In the genomic region with DNA sequence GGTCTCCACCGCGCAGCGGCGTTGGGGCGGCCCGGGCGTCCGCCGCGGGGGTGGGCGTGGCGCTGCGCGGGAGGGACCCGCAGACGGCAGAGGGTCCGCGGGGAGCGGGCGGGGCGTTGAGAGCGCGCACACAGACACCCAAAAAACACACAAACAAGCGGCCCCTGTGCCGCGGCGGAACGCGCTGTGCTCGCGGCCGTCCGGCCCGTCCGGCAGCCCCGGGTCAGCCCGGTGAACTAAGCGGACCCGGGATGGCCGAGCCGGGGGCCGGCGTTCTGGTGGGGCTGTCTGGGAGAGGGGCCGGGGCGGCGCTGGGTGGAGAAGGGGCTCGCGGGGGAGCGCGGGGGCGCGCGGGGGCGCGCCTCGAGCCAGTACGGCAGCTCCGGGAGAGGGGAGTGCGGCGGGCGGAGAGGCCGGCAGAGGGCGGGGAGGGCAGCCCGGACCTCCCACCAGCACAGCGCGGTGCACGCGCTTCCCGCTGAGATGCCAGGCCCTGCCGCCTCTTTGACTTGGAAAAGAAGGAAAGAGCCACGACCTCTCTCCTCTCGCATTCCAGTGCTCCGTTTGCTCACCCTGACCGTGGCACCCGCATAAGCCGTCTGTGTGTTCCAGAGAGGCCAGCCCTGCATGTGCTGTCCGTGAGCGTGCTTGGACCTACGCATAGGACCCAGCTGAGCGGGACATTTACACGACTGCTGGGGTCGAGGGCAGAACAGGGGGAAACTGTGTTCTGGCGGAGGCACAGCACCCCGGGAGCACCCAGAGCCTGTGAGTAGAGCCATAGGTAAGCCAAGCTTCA, we compare ENCODE assay signal across 8 cellular contexts. TPM values are rescaled to one million over a fixed set of nuclear protein-coding genes. Genes with fewer than 3 reads are reported as not detected.
DNase-seq lines count a peak whose midpoint lies in the region; ATAC-seq and TF ChIP-seq lines count a peak whose summit lies in the region.

No MANE protein-coding gene starts in this region.

- TF ChIP-seq CTCF in ascending aorta (IDR thresholded peaks at IDR 0.05), result no peak
- TF ChIP-seq CTCF in sigmoid colon (IDR thresholded peaks at IDR 0.05), result no peak

- H3K4me1 ChIP-seq in ES-I3 (ENCODE audit: insufficient read depth, low read length) (peaks cover 5% of the 10 kb centered on the region; the same call in 1 of the 2 replicates), ascending aorta (peaks cover 0 to 3% of the 10 kb centered on the region in 2 donors), sigmoid colon (peaks cover 0 to 15% (median 12%) of the 10 kb centered on the region in 4 donors)

- H3K27me3 ChIP-seq in ascending aorta (no peaks in the 10 kb centered on the region), sigmoid colon (peaks cover 2 to 75% (median 23%) of the 10 kb centered on the region in 3 donors)

- H3K36me3 ChIP-seq in ES-I3 (ENCODE audit: insufficient read depth, low read length) (no peaks in the 10 kb centered on the region), ascending aorta (no peaks in the 10 kb centered on the region), sigmoid colon (no peaks in the 10 kb centered on the region)

- no peak for TF ChIP-seq POLR2A in sigmoid colon (IDR thresholded peaks at IDR 0.05)

- intact Hi-C loops in ascending aorta (cut with DNase I) (no loop called here), sigmoid colon (cut with DNase I) (no loop called here)

- no peak for TF ChIP-seq EP300 in sigmoid colon (IDR thresholded peaks at IDR 0.05)

- peak overlapping the region; percentile 46; the same call in 1 of the 2 replicates for H3K9ac ChIP-seq in ES-I3 (ENCODE audit: low read depth, low read length)

- H3K4me3 ChIP-seq in ascending aorta (peak overlapping the region; percentile 43 to 66), sigmoid colon (peak overlapping the region in 3 of 4 donors; percentile 43 to 54 (median 54))

- H3K27ac ChIP-seq in ascending aorta (no peak overlapping the region), sigmoid colon (no peak overlapping the region)

- DNase-seq in ascending aorta (ENCODE audit: low spot score in 2 of 2) (no peak), hypothalamus (lab: John Stamatoyannopoulos, UW) (peak in 40 of 51 donors; percentile 9 to 79 (median 37)), sigmoid colon (no peak), HCEC 1CT (no peak), activated gamma-delta T cell (lab: John Stamatoyannopoulos, UW) (no peak)
- DNase-seq in activated CD8-positive, alpha-beta memory T cell treated with anti-CD3 and anti-CD28 coated beads, Interleukin-2, amount 50 U/mL, for 4 hours, result no peak

- no peak for ATAC-seq in HG02759 (IDR thresholded peaks at IDR 0.05; ENCODE audit: unreplicated experiment)

- H3K9me3 ChIP-seq in ES-I3 (ENCODE audit: control insufficient read depth, insufficient read depth, low read length) (no peaks in the 10 kb centered on the region), ascending aorta (no peaks in the 10 kb centered on the region), sigmoid colon (no peaks in the 10 kb centered on the region)

- WGBS in sigmoid colon, 2 donors, result 13 to 18% methylated on average over 84 of the region's 84 CpGs

RNA-seq across cellular contexts. Expression of a gene that starts 10.3 kb away (rescaled TPM):
- total RNA-seq in ascending aorta (1.4 TPM), sigmoid colon (1 to 10 TPM in 1 of 4 donors, under 1 TPM in 1, not detected in 2; 0.28 to 2.1 TPM)
- 1 to 10 TPM in 2 of 3 donors, under 1 TPM in 1; 0.48 to 4.2 (median 4.2) TPM for polyA plus RNA-seq in sigmoid colon

RNA-seq across cellular contexts. Expression of a gene that starts 59.0 kb away (rescaled TPM):
- total RNA-seq in ascending aorta, result not detected
- total RNA-seq in sigmoid colon, result under 1 TPM in 1 of 4 donors, not detected in 3; 0.55 TPM
- under 1 TPM in 1 of 3 donors, not detected in 2; 0.10 TPM for polyA plus RNA-seq in sigmoid colon

Comparison
In these comparisons a context has a peak if more than half of its experiments do, and no peak if none do; other contexts are left out.
1. DNase-seq: peak in hypothalamus (40 of 51); none in ascending aorta (0 of 2), sigmoid colon (single experiment), HCEC 1CT (single experiment), activated gamma-delta T cell (single experiment) and activated CD8-positive, alpha-beta memory T cell treated with anti-CD3 and anti-CD28 coated beads, Interleukin-2, amount 50 U/mL, for 4 hours (single experiment).